14 cellular contexts compared by ENCODE assay signal in the genomic region with DNA sequence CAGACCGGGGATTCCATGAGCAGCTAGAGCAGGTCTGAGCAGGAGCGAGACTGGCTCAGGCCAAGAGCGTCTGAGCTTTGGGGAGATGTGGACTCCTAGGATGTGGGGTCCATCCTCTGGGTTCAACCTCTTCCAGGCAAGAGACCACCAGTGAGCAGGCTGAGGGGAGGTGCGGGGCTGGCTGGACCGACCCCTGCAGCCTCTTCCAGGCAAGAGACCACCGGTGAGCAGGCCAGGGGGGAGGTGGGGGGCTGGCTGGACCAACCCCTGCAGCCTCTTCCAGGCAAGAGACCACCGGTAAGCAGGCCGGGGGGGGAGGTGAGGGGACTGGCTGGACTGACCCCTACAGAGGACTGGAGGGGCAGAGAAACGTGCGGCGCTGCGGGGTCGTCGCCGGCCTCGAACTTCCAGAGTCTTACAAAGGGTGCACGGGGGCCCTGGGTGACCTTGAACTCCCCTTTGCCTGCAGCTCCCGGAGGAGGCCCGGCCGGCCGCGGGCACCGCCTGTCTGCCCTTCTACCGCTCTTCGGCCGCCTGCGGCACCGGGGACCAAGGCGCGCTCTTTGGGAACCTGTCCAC.
DNase-seq lines count a peak whose midpoint lies in the region; ATAC-seq and TF ChIP-seq lines count a peak whose summit lies in the region.
"Had no signal": no experiment of that assay in that cellular context is flagged by ENCODE, and none has a peak within 500 bp of the region (broad histone marks: within the 10 kb centered on the region; RNA-seq: fewer than 3 reads in every experiment).

No MANE protein-coding gene starts in this region.

- no peaks in the 10 kb centered on the region for H3K4me1 ChIP-seq in esophagus muscularis mucosa
- peaks cover 0 to 3% of the 10 kb centered on the region in 2 donors for H3K4me1 ChIP-seq in thyroid gland
- H3K4me1 ChIP-seq: Caco-2 had no signal

- H3K36me3 ChIP-seq in H7 (replicated peaks; ENCODE audit: control insufficient read depth, insufficient read depth, low read length) (no peaks in the 10 kb centered on the region), esophagus muscularis mucosa (peaks cover 0 to 20% (median 0%) of the 10 kb centered on the region in 4 donors), thyroid gland (peaks cover 74 to 91% of the 10 kb centered on the region in 2 donors)

- TF ChIP-seq POLR2A in esophagus muscularis mucosa (IDR thresholded peaks at IDR 0.05; ENCODE audit: low read depth) (no peak), thyroid gland (IDR thresholded peaks at IDR 0.05) (no peak)

- peak; percentile 44 for DNase-seq in H7
- DNase-seq in esophagus muscularis mucosa (ENCODE audit: extremely low spot score) = peak; percentile 82
- DNase-seq in posterior vena cava (ENCODE audit: low spot score) = peak; percentile 31
- DNase-seq in thyroid gland = no peak
- DNase-seq in NCI-H1105 (lab: John Stamatoyannopoulos, UW) = no peak
- DNase-seq: AML-193; CD4-positive, alpha-beta T cell; GM23248; HFFc6; IMR-90 had no signal

- no peak overlapping the region for H3K4me3 ChIP-seq in H7 (ENCODE audit: insufficient read depth, low read depth, low read length)
- no peak overlapping the region for H3K4me3 ChIP-seq in esophagus muscularis mucosa
- H3K4me3 ChIP-seq in thyroid gland (replicated peaks in 1 of 3) = no peak overlapping the region
- H3K4me3 ChIP-seq: GM23248 had no signal

- intact Hi-C loops in esophagus muscularis mucosa (cut with DNase I) = no loop called here
- intact Hi-C loops in posterior vena cava (cut with DNase I) = loop anchor here in 1 of 2 donors (5.0 kb wide), 1 partner anchor 271 kb away; no protein-coding TSS in a partner anchor
- intact Hi-C loops in thyroid gland (cut with DNase I) = no loop called here

- H3K27me3 ChIP-seq in H7 (ENCODE audit: control insufficient read depth, insufficient read depth, low read length) (no peaks in the 10 kb centered on the region), esophagus muscularis mucosa (peaks cover 0 to 6% (median 0%) of the 10 kb centered on the region in 4 donors), thyroid gland (no peaks in the 10 kb centered on the region)

- ATAC-seq in GM21619 (IDR thresholded peaks at IDR 0.05; ENCODE audit: unreplicated experiment) = no peak
- ATAC-seq: HCT116 had no signal

- TF ChIP-seq EP300 in esophagus muscularis mucosa (IDR thresholded peaks at IDR 0.05) = no peak

- 78% methylated on average over 19 of the region's 30 CpGs for WGBS in esophagus muscularis mucosa
- 90 to 93% methylated on average over 8 to 17 of the region's 30 CpGs for whole genome bisulfite sequencing in thyroid gland, 2 donors

- TF ChIP-seq CTCF in esophagus muscularis mucosa (IDR thresholded peaks at IDR 0.05) = no peak
- no peak for TF ChIP-seq CTCF in thyroid gland (IDR thresholded peaks at IDR 0.05)

- no peak overlapping the region for H3K27ac ChIP-seq in esophagus muscularis mucosa (replicated peaks in 1 of 4)
- peak overlapping the region in 2 of 3 donors; percentile 6 to 22 for H3K27ac ChIP-seq in thyroid gland
- H3K27ac ChIP-seq: C4-2B, GM23248 had no signal

- H3K9me3 ChIP-seq in esophagus muscularis mucosa (no peaks in the 10 kb centered on the region), thyroid gland (no peaks in the 10 kb centered on the region)
- H3K9me3 ChIP-seq: Caco-2 had no signal

Comparison
In these comparisons a context has a peak if more than half of its experiments do, and no peak if none do; other contexts are left out.
1. DNase-seq: peak in H7 (single experiment), esophagus muscularis mucosa (single experiment) and posterior vena cava (single experiment); none in thyroid gland (0 of 2) and NCI-H1105 (single experiment).
2. H3K27ac ChIP-seq: peak in thyroid gland (2 of 3); none in esophagus muscularis mucosa (0 of 4).